In genomic region chr11:105449100-105449734, GRCh38 we compare ENCODE assay signal across 22 cellular contexts.
"Had no signal": no experiment of that assay in that cellular context is flagged by ENCODE, and none has a peak within 500 bp of the region (broad histone marks: within the 10 kb centered on the region; RNA-seq: fewer than 3 reads in every experiment).

No MANE protein-coding gene starts in this region.

- H3K27me3 ChIP-seq: brain microvascular endothelial cell, gastrocnemius medialis, heart left ventricle, stomach had no signal

- H3K4me1 Mint-ChIP-seq: activated naive CD8-positive, alpha-beta T cell treated with anti-CD3 and anti-CD28 coated beads, Interleukin-2, amount 10 ng/mL, durations not matched to agents 7 days and 5 days had no signal

- H3K9me3 Mint-ChIP-seq: activated T-helper 1 cell treated with anti-CD3 and anti-CD28 coated beads, Interleukin-12 subunit alpha, Interleukin-12 subunit beta, Interleukin-2, Interleukin-4 antibody, amounts not matched to agents 30 ng/mL and 10 ng/mL and 1 ng/mL, durations not matched to agents 14 hours and 24 hours and 36 hours had no signal

- H3K27ac ChIP-seq: brain microvascular endothelial cell, coronary artery, gastrocnemius medialis, heart left ventricle, stomach, VCaP had no signal

- H3K4me3 Mint-ChIP-seq: activated naive CD8-positive, alpha-beta T cell treated with anti-CD3 and anti-CD28 coated beads, Interleukin-2, amount 10 ng/mL, durations not matched to agents 7 days and 5 days; activated T-helper 1 cell treated with anti-CD3 and anti-CD28 coated beads, Interleukin-12 subunit alpha, Interleukin-12 subunit beta, Interleukin-2, Interleukin-4 antibody, amounts not matched to agents 30 ng/mL and 10 ng/mL and 1 ng/mL, durations not matched to agents 14 hours and 24 hours and 36 hours; T-helper 1 cell treated with Interleukin-12 subunit alpha and Interleukin-12 subunit beta and Interleukin-4 antibody, amounts not matched to agents 30 μg/mL and 1 μg/mL, for 36 hours; type B pancreatic cell had no signal

- ATAC-seq: gastrocnemius medialis, heart left ventricle, left ventricle myocardium superior had no signal

- H3K27me3 Mint-ChIP-seq: activated naive CD8-positive, alpha-beta T cell treated with anti-CD3 and anti-CD28 coated beads, Interleukin-2, amount 10 ng/mL, durations not matched to agents 7 days and 5 days; type B pancreatic cell had no signal

- H3K4me3 ChIP-seq: coronary artery, gastrocnemius medialis, heart left ventricle, stomach had no signal

- H3K27ac Mint-ChIP-seq: activated naive CD8-positive, alpha-beta T cell treated with anti-CD3 and anti-CD28 coated beads, Interleukin-2, amount 10 ng/mL, durations not matched to agents 7 days and 5 days; activated T-helper 1 cell treated with anti-CD3 and anti-CD28 coated beads, Interleukin-12 subunit alpha, Interleukin-12 subunit beta, Interleukin-2, Interleukin-4 antibody, amounts not matched to agents 30 ng/mL and 10 ng/mL and 1 ng/mL, durations not matched to agents 14 hours and 24 hours and 36 hours; T-helper 1 cell treated with Interleukin-12 subunit alpha and Interleukin-12 subunit beta and Interleukin-4 antibody, amounts not matched to agents 30 μg/mL and 1 μg/mL, for 36 hours; type B pancreatic cell had no signal

- H3K9me3 ChIP-seq: gastrocnemius medialis had no signal

- H3K36me3 Mint-ChIP-seq: activated naive CD8-positive, alpha-beta T cell treated with anti-CD3 and anti-CD28 coated beads, Interleukin-2, amount 10 ng/mL, durations not matched to agents 7 days and 5 days; type B pancreatic cell had no signal

- H3K36me3 ChIP-seq: brain microvascular endothelial cell, gastrocnemius medialis, heart left ventricle, stomach had no signal

- H3K4me1 ChIP-seq: gastrocnemius medialis, heart left ventricle, stomach had no signal

- DNase-seq: activated CD4-positive, alpha-beta T cell treated with anti-CD3 and anti-CD28 coated beads for 1 hour; activated CD4-positive, alpha-beta T cell treated with anti-CD3 and anti-CD28 coated beads, Interleukin-2, amount 50 U/mL, for 4 hours; activated naive CD4-positive, alpha-beta T cell; activated naive CD8-positive, alpha-beta T cell treated with anti-CD3 and anti-CD28 coated beads, Interleukin-2, amount 10 ng/mL, durations not matched to agents 7 days and 5 days; activated T-cell treated with anti-CD3 and anti-CD28 coated beads for 4 hours; anterior cingulate cortex; brain microvascular endothelial cell; erythroblast; gastrocnemius medialis; heart left ventricle; left ventricle myocardium superior; occipital lobe; retina; stimulated activated CD4-positive, alpha-beta T cell treated with anti-CD3 and anti-CD28 coated beads, Interleukin-12 subunit alpha, Interleukin-12 subunit beta, amount 100 ng/mL, for 4 hours; stimulated activated CD4-positive, alpha-beta T cell treated with anti-CD3 and anti-CD28 coated beads, Interleukin-1b, Interleukin-23, amount 100 ng/mL, for 48 hours; stimulated activated CD8-positive, alpha-beta memory T cell treated with anti-CD3 and anti-CD28 coated beads, Interleukin-4, amount 100 ng/mL, for 48 hours; stomach had no signal
